10 cellular contexts compared by ENCODE assay signal in genomic region chr10:69051303-69051702, GRCh38. TPM values are rescaled to one million over a fixed set of nuclear protein-coding genes. Genes with fewer than 3 reads are reported as not detected.
A peak's percentile ranks its signal among the peaks of the same experiment; 100 is the strongest.
DNase-seq lines count a peak whose midpoint lies in the region; ATAC-seq, FAIRE-seq and TF ChIP-seq lines count a peak whose summit lies in the region.
"Had no signal": no experiment of that assay in that cellular context is flagged by ENCODE, and none has a peak within 500 bp of the region (broad histone marks: within the 10 kb centered on the region; RNA-seq: fewer than 3 reads in every experiment).

No MANE protein-coding gene starts in this region.

- no peak for FAIRE-seq in D721Med (lab: Jason Lieb, UNC)

- no peaks in the 10 kb centered on the region for H3K79me1 ChIP-seq in mesendoderm (ENCODE audit: low read length)

- no peak overlapping the region for H3K4ac ChIP-seq in mesendoderm (ENCODE audit: low read depth, low read length)

- H3K27ac ChIP-seq in mesendoderm (ENCODE audit: low read depth, low read length), result no peak overlapping the region
- H3K27ac ChIP-seq: epithelial cell of prostate had no signal

- H4K5ac ChIP-seq in mesendoderm (ENCODE audit: low read length), result no peak overlapping the region

- peak overlapping the region; percentile 14 for H3K27ac Mint-ChIP-seq in activated CD8-positive, alpha-beta T cell treated with anti-CD3 and anti-CD28 coated beads for 36 hours

- H3K56ac ChIP-seq in mesendoderm (ENCODE audit: low read length), result peak overlapping the region; percentile 25

- H3K4me1 Mint-ChIP-seq in activated CD8-positive, alpha-beta T cell treated with anti-CD3 and anti-CD28 coated beads for 36 hours (ENCODE audit: low read depth), result peaks cover 48% of the 10 kb centered on the region

- POLR2A ChIA-PET in activated CD8-positive, alpha-beta T cell treated with anti-CD3 and anti-CD28 coated beads for 36 hours (lab: Charles Lee), result interaction anchor here (0.7 to 2.1 kb wide), 3 partner anchors 15 to 39 kb away, joined by 3 to 10 read pairs (median 9); partner anchors contain the start of gene SRGN

- no peak overlapping the region for H2BK120ac ChIP-seq in mesendoderm (ENCODE audit: low read depth, low read length)

- H3K4me3 ChIP-seq in GM06990 (replicated peaks; ENCODE audit: low read depth, low read length), result no peak overlapping the region
- no peak overlapping the region for H3K4me3 ChIP-seq in mesendoderm (ENCODE audit: low read length)

- H3K9ac ChIP-seq in mesendoderm (ENCODE audit: low read length), result no peak overlapping the region

- no peak overlapping the region for H3K4me2 ChIP-seq in mesendoderm (ENCODE audit: low read length)

- H3K27me3 Mint-ChIP-seq in activated CD8-positive, alpha-beta T cell treated with anti-CD3 and anti-CD28 coated beads for 36 hours, result no peaks in the 10 kb centered on the region

- no peak overlapping the region for H2BK5ac ChIP-seq in mesendoderm (ENCODE audit: low read length)

- DNase-seq in GM06990 (ENCODE audit: extremely low read depth, insufficient read length), result peak; percentile 55
- peak; percentile 84 for DNase-seq in activated CD8-positive, alpha-beta T cell treated with anti-CD3 and anti-CD28 coated beads for 36 hours
- DNase-seq in mesendoderm, result no peak
- DNase-seq in D721Med (ENCODE audit: insufficient read length, low spot score), result no peak
- no peak for DNase-seq in D341Med (ENCODE audit: low spot score)
- no peak for DNase-seq in stimulated activated CD4-positive, alpha-beta T cell treated with anti-CD3 and anti-CD28 coated beads, Interleukin-12 subunit alpha, Interleukin-12 subunit beta, amount 100 ng/mL, for 4 hours

- no peaks in the 10 kb centered on the region for H3K36me3 ChIP-seq in GM06990 (ENCODE audit: control insufficient read depth, insufficient read depth, low read length)
- no peaks in the 10 kb centered on the region for H3K36me3 ChIP-seq in mesendoderm (ENCODE audit: control insufficient read depth, insufficient read depth, low read length)

- CTCF ChIA-PET in activated CD8-positive, alpha-beta T cell treated with anti-CD3 and anti-CD28 coated beads for 36 hours (lab: Charles Lee), result no interaction called here

- no peak overlapping the region for H2AK5ac ChIP-seq in mesendoderm (ENCODE audit: low read length)

- WGBS in mesendoderm (ENCODE audit: extremely low coverage, insufficient coverage, low lambda C conversion rate), result no CpG with 5 or more reads among the region's 3 CpGs

- no peak overlapping the region for H4K8ac ChIP-seq in mesendoderm (ENCODE audit: low read depth, low read length)

- no peak overlapping the region for H3K18ac ChIP-seq in mesendoderm (ENCODE audit: low read length)

- no peak overlapping the region for H3K23ac ChIP-seq in mesendoderm (ENCODE audit: low read length)

- TF ChIP-seq CTCF in GM06990 (IDR thresholded peaks at IDR 0.05; ENCODE audit: insufficient read depth, low read length, poor library complexity, severe bottlenecking) (no peak), D721Med (IDR thresholded peaks at IDR 0.05; ENCODE audit: insufficient read depth, missing control alignments) (no peak)
- no peak for TF ChIP-seq CTCF in activated CD8-positive, alpha-beta T cell treated with anti-CD3 and anti-CD28 coated beads for 36 hours (IDR thresholded peaks at IDR 0.05)

- no peaks in the 10 kb centered on the region for H3K27me3 ChIP-seq in GM06990 (replicated peaks; ENCODE audit: control insufficient read depth, insufficient read depth, low read length)
- no peaks in the 10 kb centered on the region for H3K27me3 ChIP-seq in mesendoderm (ENCODE audit: insufficient read depth, low read length, poor library complexity)

- ATAC-seq in HG02973 (IDR thresholded peaks at IDR 0.05; ENCODE audit: unreplicated experiment), result peak; percentile 59
- peak; percentile 55 for ATAC-seq in activated CD8-positive, alpha-beta T cell treated with anti-CD3 and anti-CD28 coated beads for 36 hours
- ATAC-seq in HG03521 (IDR thresholded peaks at IDR 0.05; ENCODE audit: unreplicated experiment), result no peak

- intact Hi-C loops in activated CD8-positive, alpha-beta T cell treated with anti-CD3 and anti-CD28 coated beads for 36 hours (cut with micrococcal nuclease), result no loop called here

- H3K36me3 Mint-ChIP-seq in activated CD8-positive, alpha-beta T cell treated with anti-CD3 and anti-CD28 coated beads for 36 hours (ENCODE audit: low read depth), result no peaks in the 10 kb centered on the region

- no peaks in the 10 kb centered on the region for H3K4me1 ChIP-seq in mesendoderm (ENCODE audit: control insufficient read depth, low read depth, low read length)

- no peak overlapping the region for H2BK15ac ChIP-seq in mesendoderm (replicated peaks; ENCODE audit: low read depth)

- no peaks in the 10 kb centered on the region for H3K9me3 Mint-ChIP-seq in activated CD8-positive, alpha-beta T cell treated with anti-CD3 and anti-CD28 coated beads for 36 hours

- no peaks in the 10 kb centered on the region for H3K79me2 ChIP-seq in mesendoderm (ENCODE audit: control insufficient read depth, insufficient read depth, low read length)

- H3K4me3 Mint-ChIP-seq in activated CD8-positive, alpha-beta T cell treated with anti-CD3 and anti-CD28 coated beads for 36 hours, result no peak overlapping the region

RNA-seq across cellular contexts. Expression of gene SRGN, which starts 36.6 kb away (rescaled TPM):
- total RNA-seq in activated CD8-positive, alpha-beta T cell treated with anti-CD3 and anti-CD28 coated beads for 36 hours, result 100 to 1,000 TPM; 279 to 292 TPM
- 0.08 TPM for polyA plus RNA-seq in mesendoderm (2013, experiment 1 of 2)
- 0.06 TPM for polyA plus RNA-seq in mesendoderm (2013, experiment 2 of 2)
- total RNA-seq: HT-29 had no signal

Comparison
In these comparisons a context has a peak if more than half of its experiments do, and no peak if none do; other contexts are left out.
1. DNase-seq: peak in GM06990 (single experiment) and activated CD8-positive, alpha-beta T cell treated with anti-CD3 and anti-CD28 coated beads for 36 hours (single experiment); none in mesendoderm (single experiment), D721Med (single experiment), D341Med (single experiment) and stimulated activated CD4-positive, alpha-beta T cell treated with anti-CD3 and anti-CD28 coated beads, Interleukin-12 subunit alpha, Interleukin-12 subunit beta, amount 100 ng/mL, for 4 hours (single experiment).